In genomic region chr16:29811170-29811895, GRCh38 we compare ENCODE assay signal across 8 cellular contexts. TPM values are rescaled to one million over a fixed set of nuclear protein-coding genes. Genes with fewer than 3 reads are reported as not detected.
DNase-seq lines count a peak whose midpoint lies in the region; TF ChIP-seq lines count a peak whose summit lies in the region.

No MANE protein-coding gene starts in this region.

- under 1% methylated on average over 31 of the region's 31 CpGs for WGBS in urinary bladder

- peak overlapping the region; percentile 65 for H2AFZ ChIP-seq in MM.1S (ENCODE audit: low read length)

- peaks cover 52% of the 10 kb centered on the region for H3F3A ChIP-seq in MM.1S (ENCODE audit: insufficient read depth, low read length)

- H4K20me1 ChIP-seq in BLaER1, result peaks cover 37% of the 10 kb centered on the region
- H4K20me1 ChIP-seq in MM.1S (ENCODE audit: insufficient read depth, low read length), result no peaks in the 10 kb centered on the region

- H3K9ac ChIP-seq in BLaER1, result peak overlapping the region; percentile 98
- H3K9ac ChIP-seq in MM.1S (ENCODE audit: low read length), result peak overlapping the region; percentile 64

- no peaks in the 10 kb centered on the region for H3K9me2 ChIP-seq in MM.1S (replicated peaks; ENCODE audit: insufficient read depth, low read length)

- H3K4me1 ChIP-seq in BLaER1 (peaks cover 64% of the 10 kb centered on the region), MM.1S (ENCODE audit: low read length) (peaks cover 37% of the 10 kb centered on the region), SJSA1 (replicated peaks) (peaks cover 61% of the 10 kb centered on the region), cardiac muscle cell (ENCODE audit: low read depth) (peaks cover 30% of the 10 kb centered on the region), urinary bladder (ENCODE audit: insufficient read depth) (no peaks in the 10 kb centered on the region)

- H3K27ac ChIP-seq in BLaER1 (peak overlapping the region; percentile 77), MM.1S (ENCODE audit: low read length) (peak overlapping the region; percentile 95; the same call in 1 of the 2 replicates), SJSA1 (peak overlapping the region; percentile 50), cardiac muscle cell (peak overlapping the region; percentile 89), urinary bladder (ENCODE audit: low read depth) (peak overlapping the region; percentile 74)

- TF ChIP-seq CTCF in GM20000 (IDR thresholded peaks at IDR 0.05; ENCODE audit: extremely low read depth, missing control alignments) (no peak), MM.1S (IDR thresholded peaks at IDR 0.05; ENCODE audit: low read length) (no peak), cardiac muscle cell (IDR thresholded peaks at IDR 0.05; ENCODE audit: low read depth, low read length) (no peak)

- H3K4me2 ChIP-seq in BLaER1 (peak overlapping the region; percentile 99), MM.1S (ENCODE audit: low read depth, low read length) (peak overlapping the region; percentile 89)

- DNase-seq in GM20000 (ENCODE audit: low spot score) (peak; percentile 92), MM.1S (peak; percentile 98), SJSA1 (ENCODE audit: low read depth in 1 of 2, low spot score in 2 of 2) (peak; percentile 93 to 99), amniotic epithelial cell (ENCODE audit: low read depth) (peak; percentile 97), cardiac muscle cell (ENCODE audit: low read depth in 1 of 2, low spot score in 1 of 2) (peak; percentile 99), occipital lobe (lab: John Stamatoyannopoulos, UW) (peak; percentile 88)

- H3K9me3 ChIP-seq in BLaER1 (no peaks in the 10 kb centered on the region), MM.1S (replicated peaks; ENCODE audit: insufficient read depth, low read length) (no peaks in the 10 kb centered on the region), SJSA1 (replicated peaks) (no peaks in the 10 kb centered on the region), cardiac muscle cell (ENCODE audit: low read depth) (no peaks in the 10 kb centered on the region)

- H3K4me3 ChIP-seq in BLaER1 (peak overlapping the region; percentile 83), MM.1S (ENCODE audit: low read length) (peak overlapping the region; percentile 65), SJSA1 (peak overlapping the region; percentile 40), cardiac muscle cell (peak overlapping the region; percentile 51), urinary bladder (ENCODE audit: low read depth, low read length) (peak overlapping the region; percentile 48)

- peaks cover 34% of the 10 kb centered on the region for H3K79me2 ChIP-seq in MM.1S (ENCODE audit: low read length)

- H3K27me3 ChIP-seq in BLaER1 (no peaks in the 10 kb centered on the region), MM.1S (replicated peaks; ENCODE audit: insufficient read depth, low read length) (no peaks in the 10 kb centered on the region), SJSA1 (replicated peaks) (no peaks in the 10 kb centered on the region), cardiac muscle cell (no peaks in the 10 kb centered on the region)

- peaks cover 20% of the 10 kb centered on the region for H3K36me3 ChIP-seq in BLaER1
- H3K36me3 ChIP-seq in MM.1S (replicated peaks; ENCODE audit: insufficient read depth, low read length), result no peaks in the 10 kb centered on the region
- H3K36me3 ChIP-seq in SJSA1, result peaks cover 41% of the 10 kb centered on the region
- H3K36me3 ChIP-seq in cardiac muscle cell, result peaks cover 10% of the 10 kb centered on the region
- no peaks in the 10 kb centered on the region for H3K36me3 ChIP-seq in urinary bladder (ENCODE audit: insufficient read depth)

RNA-seq across cellular contexts. Expression of gene PRRT2, which starts 0.7 kb away (rescaled TPM):
- total RNA-seq in SJSA1 (2014; rRNA removed; shearing (Covaris generic)), result 0.11 TPM in 1 of 2 replicates, not detected in the other
- total RNA-seq in cardiac muscle cell (17.9 and 19.7 TPM in 2 replicates), occipital lobe (20.6 TPM), urinary bladder (7.9 TPM)
- polyA plus RNA-seq in cardiac muscle cell (19.3 and 19.8 TPM in 2 replicates), urinary bladder (8.2 TPM)

RNA-seq across cellular contexts. Expression of gene PAGR1, which starts 4.6 kb away (rescaled TPM):
- 39.3 and 66.0 TPM in 2 replicates for total RNA-seq in SJSA1 (2014; rRNA removed; shearing (Covaris generic))
- 113 and 120 TPM in 2 replicates for total RNA-seq in cardiac muscle cell
- 106 and 113 TPM in 2 replicates for polyA plus RNA-seq in cardiac muscle cell
- total RNA-seq in occipital lobe, result 10.8 TPM
- 14.1 TPM for total RNA-seq in urinary bladder
- 27.1 TPM for polyA plus RNA-seq in urinary bladder

RNA-seq across cellular contexts. Expression of gene MAZ, which starts 5.0 kb away (rescaled TPM):
- total RNA-seq in SJSA1 (2014; rRNA removed; shearing (Covaris generic)), result 237 and 331 TPM in 2 replicates
- total RNA-seq in cardiac muscle cell, result 310 and 370 TPM in 2 replicates
- 186 and 257 TPM in 2 replicates for polyA plus RNA-seq in cardiac muscle cell
- 271 TPM for total RNA-seq in occipital lobe
- 136 TPM for total RNA-seq in urinary bladder
- polyA plus RNA-seq in urinary bladder, result 171 TPM

RNA-seq across cellular contexts. Expression of gene MVP, which starts 8.9 kb away (rescaled TPM):
- total RNA-seq in SJSA1 (2014; rRNA removed; shearing (Covaris generic)), result 138 and 149 TPM in 2 replicates
- total RNA-seq in cardiac muscle cell, result 8.9 and 25.0 TPM in 2 replicates
- 9.3 and 21.2 TPM in 2 replicates for polyA plus RNA-seq in cardiac muscle cell
- total RNA-seq in occipital lobe, result 6.1 TPM
- 42.7 TPM for total RNA-seq in urinary bladder
- polyA plus RNA-seq in urinary bladder, result 143 TPM

RNA-seq across cellular contexts. Expression of gene KIF22, which starts 20.8 kb away (rescaled TPM):
- total RNA-seq in SJSA1 (2014; rRNA removed; shearing (Covaris generic)), result 95.3 and 137 TPM in 2 replicates
- 57.5 and 121 TPM in 2 replicates for total RNA-seq in cardiac muscle cell
- 59.5 and 103 TPM in 2 replicates for polyA plus RNA-seq in cardiac muscle cell
- 35.7 TPM for total RNA-seq in occipital lobe
- total RNA-seq in urinary bladder, result 37.0 TPM
- polyA plus RNA-seq in urinary bladder, result 27.0 TPM

Comparison
In these comparisons a context has a peak if more than half of its experiments do, and no peak if none do; other contexts are left out.
1. Peak in every context shown above with its lines: DNase-seq, H3K4me3 ChIP-seq and H3K27ac ChIP-seq.